1 cellular context compared by ENCODE assay signal in genomic region chr13:23586336-23586735, GRCh38.
TF ChIP-seq lines count a peak whose summit lies in the region.

No MANE protein-coding gene starts in this region.

TF ChIP-seq in IMR-90, 13 proteins besides CTCF, POLR2A, EP300 and RAD21 (continued from another document):
- TF ChIP-seq USF2 (IDR thresholded peaks at IDR 0.05; ENCODE audit: low read depth, low read length) (no peak), MAFK (IDR thresholded peaks at IDR 0.05; ENCODE audit: low read depth, low read length) (no peak), BHLHE40 (IDR thresholded peaks at IDR 0.05; ENCODE audit: low read depth, low read length) (no peak)
TF ChIP-seq in IMR-90: peak in this region for 0.
